1 cellular context compared by ENCODE assay signal in the genomic region with DNA sequence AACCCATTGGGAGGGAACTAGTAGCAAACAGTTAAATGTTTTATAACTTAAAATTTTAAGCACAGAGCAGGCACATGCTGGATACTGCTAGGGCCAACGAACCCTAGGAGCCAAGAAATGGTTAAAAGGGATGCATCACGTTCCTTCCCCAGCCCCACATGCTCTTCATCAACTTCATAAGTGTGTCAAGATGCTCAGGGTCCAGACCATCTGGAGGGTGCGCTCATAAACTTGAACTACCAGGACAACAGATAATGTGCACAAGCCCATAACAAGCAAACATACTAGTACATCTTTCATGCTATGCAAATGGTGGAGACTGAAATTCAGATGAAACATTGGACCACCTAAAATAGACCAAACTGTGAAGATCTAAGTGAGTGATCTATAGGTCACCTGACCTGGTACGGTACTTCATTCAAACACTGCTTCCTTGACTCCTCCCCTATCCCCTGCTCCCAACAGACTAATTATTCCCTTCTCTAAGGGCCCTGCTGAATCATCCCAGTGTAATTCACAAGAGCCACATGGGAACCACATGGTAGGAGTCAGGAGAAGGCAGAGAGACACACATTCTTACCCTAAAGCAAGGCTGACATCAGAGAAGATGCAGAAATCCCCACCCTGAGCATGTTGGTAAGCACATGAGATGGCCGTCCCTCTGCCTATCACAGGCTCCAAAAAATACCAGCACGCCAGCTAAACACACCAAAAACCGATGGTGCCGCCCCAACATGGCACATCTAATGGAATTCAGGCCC.
TF ChIP-seq lines count a peak whose summit lies in the region.

No MANE protein-coding gene starts in this region.

TF ChIP-seq in WTC11, 78 proteins besides CTCF, POLR2A, EP300 and RAD21 (continued from another document):
- TF ChIP-seq, protein P1, sequence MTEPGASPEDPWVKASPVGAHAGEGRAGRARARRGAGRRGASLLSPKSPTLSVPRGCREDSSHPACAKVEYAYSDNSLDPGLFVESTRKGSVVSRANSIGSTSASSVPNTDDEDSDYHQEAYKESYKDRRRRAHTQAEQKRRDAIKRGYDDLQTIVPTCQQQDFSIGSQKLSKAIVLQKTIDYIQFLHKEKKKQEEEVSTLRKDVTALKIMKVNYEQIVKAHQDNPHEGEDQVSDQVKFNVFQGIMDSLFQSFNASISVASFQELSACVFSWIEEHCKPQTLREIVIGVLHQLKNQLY (CRISPR knock-in tag; IDR thresholded peaks at IDR 0.05) = no peak
- TF ChIP-seq JUN (CRISPR knock-in tag; IDR thresholded peaks at IDR 0.05) (no peak), HMGA2 (CRISPR knock-in tag; IDR thresholded peaks at IDR 0.05) (no peak), ERG (CRISPR knock-in tag; IDR thresholded peaks at IDR 0.05) (no peak), ZSCAN18 (CRISPR knock-in tag; IDR thresholded peaks at IDR 0.05) (no peak), PRRX2 (CRISPR knock-in tag; IDR thresholded peaks at IDR 0.05) (no peak)
- TF ChIP-seq, protein P2, sequence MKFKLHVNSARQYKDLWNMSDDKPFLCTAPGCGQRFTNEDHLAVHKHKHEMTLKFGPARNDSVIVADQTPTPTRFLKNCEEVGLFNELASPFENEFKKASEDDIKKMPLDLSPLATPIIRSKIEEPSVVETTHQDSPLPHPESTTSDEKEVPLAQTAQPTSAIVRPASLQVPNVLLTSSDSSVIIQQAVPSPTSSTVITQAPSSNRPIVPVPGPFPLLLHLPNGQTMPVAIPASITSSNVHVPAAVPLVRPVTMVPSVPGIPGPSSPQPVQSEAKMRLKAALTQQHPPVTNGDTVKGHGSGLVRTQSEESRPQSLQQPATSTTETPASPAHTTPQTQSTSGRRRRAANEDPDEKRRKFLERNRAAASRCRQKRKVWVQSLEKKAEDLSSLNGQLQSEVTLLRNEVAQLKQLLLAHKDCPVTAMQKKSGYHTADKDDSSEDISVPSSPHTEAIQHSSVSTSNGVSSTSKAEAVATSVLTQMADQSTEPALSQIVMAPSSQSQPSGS (CRISPR knock-in tag; IDR thresholded peaks at IDR 0.05; ENCODE audit: borderline replicate concordance, low read depth) = no peak
